9 cellular contexts compared by ENCODE assay signal in the genomic region with DNA sequence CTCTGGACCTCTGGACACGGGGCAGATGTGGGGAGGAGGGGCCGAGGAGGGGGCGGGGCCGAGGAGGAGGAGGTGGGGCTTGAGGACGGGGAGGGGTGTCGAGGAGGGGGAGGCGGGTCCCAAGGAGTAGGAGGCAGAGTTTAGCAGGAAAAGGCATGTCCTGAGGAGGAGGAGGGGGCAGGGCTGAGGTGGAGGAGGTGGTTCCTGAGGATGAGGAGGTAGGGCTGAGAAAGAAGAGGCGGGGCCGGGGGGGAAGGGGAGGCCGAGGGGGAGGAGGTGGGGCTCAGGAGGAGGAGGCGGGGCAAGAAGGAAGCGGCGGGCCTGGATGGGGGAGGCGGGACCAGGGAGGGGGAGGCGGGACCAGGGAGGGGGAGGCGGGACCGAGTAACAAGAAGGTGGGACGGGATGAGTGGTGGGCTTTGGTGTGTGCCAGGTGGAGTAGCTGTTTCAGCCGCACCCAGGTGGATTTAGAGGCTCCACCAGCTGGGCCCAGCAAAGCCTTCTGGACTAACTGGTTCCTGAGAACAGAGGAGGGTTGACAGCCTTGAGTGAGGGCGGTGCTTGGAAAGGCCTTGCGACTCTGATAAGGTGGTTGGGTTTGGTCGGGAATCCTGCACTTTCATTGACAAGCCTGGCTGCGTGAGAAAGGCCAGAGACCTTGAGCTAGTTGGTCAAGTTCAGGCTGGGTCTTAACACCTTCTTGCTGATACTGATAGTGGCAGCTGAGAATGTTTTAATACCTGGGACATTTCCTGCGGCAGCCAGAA. TPM values are rescaled to one million over a fixed set of nuclear protein-coding genes. Genes with fewer than 3 reads are reported as not detected.
DNase-seq lines count a peak whose midpoint lies in the region; ATAC-seq and TF ChIP-seq lines count a peak whose summit lies in the region.
"Had no signal": no experiment of that assay in that cellular context is flagged by ENCODE, and none has a peak within 500 bp of the region (broad histone marks: within the 10 kb centered on the region; RNA-seq: fewer than 3 reads in every experiment).

No MANE protein-coding gene starts in this region.

- intact Hi-C loops in A673 (cut with micrococcal nuclease; ENCODE audit: unreplicated experiment) (no loop called here), IMR-90 (cut with micrococcal nuclease) (no loop called here), heart right ventricle (cut with DNase I) (no loop called here), gastrocnemius medialis (cut with DNase I; ENCODE audit: low total_unique reads) (no loop called here)

- POLR2A ChIA-PET in A673 (lab: Charles Lee; ENCODE audit: low non-redundant PET) (no interaction called here), IMR-90 (lab: Charles Lee; ENCODE audit: unreplicated experiment) (no interaction called here)

- H3K27ac ChIP-seq in A673 (ENCODE audit: low read depth, low read length, poor library complexity, severe bottlenecking) (no peak overlapping the region), IMR-90 (ENCODE audit: insufficient read depth, low read length) (no peak overlapping the region), heart right ventricle (peak overlapping the region in 2 of 10 donors; percentile 10 to 14), gastrocnemius medialis (peak overlapping the region; percentile 49 to 70 (median 54))

- dilution Hi-C loops in IMR-90 (cut with HindIII; ENCODE audit: low sequenced_read_pairs, unreplicated experiment) = no loop called here

- BruUV-seq in A673 (replicated peaks; lab: Mats Ljungman, UMichigan) (no TSS peak), IMR-90 (replicated peaks; lab: Mats Ljungman, UMichigan) (no TSS peak)

- no peak overlapping the region for H4K8ac ChIP-seq in IMR-90 (ENCODE audit: low read depth in 2 of 2, low read length in 2 of 2)

- H4K5ac ChIP-seq in IMR-90 (ENCODE audit: low read depth, low read length) = no peak overlapping the region

- no peak overlapping the region for H2AK9ac ChIP-seq in IMR-90 (replicated peaks; ENCODE audit: low read depth, low read length, poor library complexity)

- no peak overlapping the region for H2BK20ac ChIP-seq in IMR-90 (ENCODE audit: low read depth, low read length)

- in situ Hi-C loops in IMR-90 (cut with MboI; ENCODE audit: low sequenced_read_pairs) = no loop called here
- in situ Hi-C loops in gastrocnemius medialis (cut with MboI; ENCODE audit: low sequenced_read_pairs in 4 of 4) = no loop called here

- no peak overlapping the region for H3K18ac ChIP-seq in IMR-90 (ENCODE audit: low read depth, low read length)

- CTCF ChIA-PET in A673 (lab: Charles Lee) = no interaction called here
- CTCF ChIA-PET in IMR-90 (lab: Yijun Ruan, JAX) = interaction anchor here (0.7 kb wide), 1 partner anchor 13 kb away, joined by 7 read pairs; no protein-coding TSS in a partner anchor

- 15% methylated on average over 8 of the region's 24 CpGs; no CpG with 5 or more reads in 1 of the 2 experiments for WGBS in IMR-90 (ENCODE audit: extremely low coverage in 2 of 2, insufficient read length in 1 of 2), 2 experiments
- 20% methylated on average over 18 to 24 of the region's 24 CpGs for WGBS in heart right ventricle, 2 donors

- H3K9me3 Mint-ChIP-seq in activated T-cell treated with anti-CD3 and anti-CD28 coated beads, Interleukin-2, amount 50 U/mL, for 24 hours = no peaks in the 10 kb centered on the region
- H3K9me3 Mint-ChIP-seq: naive B cell had no signal

- H3K36me3 ChIP-seq in A673 (ENCODE audit: insufficient read depth, low read length, poor library complexity, severe bottlenecking) = no peaks in the 10 kb centered on the region
- no peaks in the 10 kb centered on the region for H3K36me3 ChIP-seq in IMR-90 (ENCODE audit: control insufficient read depth, insufficient read depth, low read length)
- peaks cover 0 to 5% (median 0%) of the 10 kb centered on the region in 9 donors for H3K36me3 ChIP-seq in heart right ventricle
- H3K36me3 ChIP-seq in gastrocnemius medialis = no peaks in the 10 kb centered on the region

- H4K20me1 ChIP-seq in IMR-90 (ENCODE audit: insufficient read depth, low read length) = peaks cover 6% of the 10 kb centered on the region

- no peak overlapping the region for H3K56ac ChIP-seq in IMR-90 (ENCODE audit: extremely low read depth, insufficient read depth, low read length)

- TF ChIP-seq CTCF in A673 (conservative IDR thresholded peaks at IDR 0.05; ENCODE audit: low read depth, low read length) (no peak), IMR-90 (conservative IDR thresholded peaks at IDR 0.05; ENCODE audit: low read depth, low read length) (no peak), heart right ventricle (IDR thresholded peaks at IDR 0.05) (no peak), gastrocnemius medialis (IDR thresholded peaks at IDR 0.05 in 4 of 5, conservative IDR thresholded peaks at IDR 0.05 in 1 of 5) (no peak)

- peaks cover 20% of the 10 kb centered on the region for H3K9me1 ChIP-seq in IMR-90 (ENCODE audit: insufficient read depth, low read length)

- H4K91ac ChIP-seq in IMR-90 (ENCODE audit: insufficient read depth, low read depth, low read length) = no peak overlapping the region

- H2AK5ac ChIP-seq in IMR-90 (ENCODE audit: low read depth, low read length) = no peak overlapping the region

- H3K4me3 ChIP-seq in A673 (ENCODE audit: low read depth, low read length, poor library complexity, severe bottlenecking) (no peak overlapping the region), IMR-90 (ENCODE audit: insufficient read depth, low read depth, low read length) (no peak overlapping the region), heart right ventricle (peak overlapping the region in 4 of 10 donors; percentile 14 to 41 (median 36)), gastrocnemius medialis (no peak overlapping the region)

- no peak overlapping the region for H2BK15ac ChIP-seq in IMR-90 (ENCODE audit: low read depth, low read length)

- H3K27me3 ChIP-seq in A673 (replicated peaks; ENCODE audit: insufficient read depth, low read depth, low read length, poor library complexity) (no peaks in the 10 kb centered on the region), IMR-90 (ENCODE audit: control insufficient read depth, insufficient read depth, low read length) (no peaks in the 10 kb centered on the region), heart right ventricle (no peaks in the 10 kb centered on the region), gastrocnemius medialis (no peaks in the 10 kb centered on the region)

- H3K4me1 ChIP-seq in A673 (ENCODE audit: insufficient read depth, low read length, poor library complexity, severe bottlenecking) (no peaks in the 10 kb centered on the region), IMR-90 (ENCODE audit: control insufficient read depth, insufficient read depth, low read length) (no peaks in the 10 kb centered on the region), heart right ventricle (peaks cover 0 to 33% (median 16%) of the 10 kb centered on the region in 9 donors), gastrocnemius medialis (peaks cover 5 to 19% of the 10 kb centered on the region in 2 donors)

- H3K4ac ChIP-seq in IMR-90 (ENCODE audit: low read depth, low read length) = no peak overlapping the region

- no peak overlapping the region for H2BK5ac ChIP-seq in IMR-90 (ENCODE audit: low read depth, low read length, poor library complexity, severe bottlenecking)

- peak; percentile 73 for ATAC-seq in IMR-90 (ENCODE audit: low read depth)
- ATAC-seq in heart right ventricle = peak; percentile 63 to 85 (median 72)
- peak; percentile 13 to 64 for ATAC-seq in gastrocnemius medialis

- peak overlapping the region; percentile 44 for H3K27ac Mint-ChIP-seq in activated T-cell treated with anti-CD3 and anti-CD28 coated beads, Interleukin-2, amount 50 U/mL, for 24 hours

- no peak overlapping the region for H3K9ac ChIP-seq in IMR-90 (ENCODE audit: low read depth, low read length)

- peaks cover 48% of the 10 kb centered on the region for H3K4me1 Mint-ChIP-seq in activated T-cell treated with anti-CD3 and anti-CD28 coated beads, Interleukin-2, amount 50 U/mL, for 24 hours (ENCODE audit: low read depth)

- no peaks in the 10 kb centered on the region for H3K27me3 Mint-ChIP-seq in activated T-cell treated with anti-CD3 and anti-CD28 coated beads, Interleukin-2, amount 50 U/mL, for 24 hours
- H3K27me3 Mint-ChIP-seq: naive B cell had no signal

- no peak overlapping the region for H3K23ac ChIP-seq in IMR-90 (ENCODE audit: low read depth, low read length)

- no peak overlapping the region for H3K4me3 Mint-ChIP-seq in activated T-cell treated with anti-CD3 and anti-CD28 coated beads, Interleukin-2, amount 50 U/mL, for 24 hours
- H3K4me3 Mint-ChIP-seq: naive B cell had no signal

- H2BK120ac ChIP-seq in IMR-90 (ENCODE audit: low read depth, low read length) = no peak overlapping the region

- no peak overlapping the region for H3K14ac ChIP-seq in IMR-90 (replicated peaks; ENCODE audit: low read depth, low read length)

- no peak overlapping the region for H3K4me2 ChIP-seq in IMR-90 (ENCODE audit: low read depth, low read length)

- H3K36me3 Mint-ChIP-seq in activated T-cell treated with anti-CD3 and anti-CD28 coated beads, Interleukin-2, amount 50 U/mL, for 24 hours (ENCODE audit: low read depth) = peaks cover 34% of the 10 kb centered on the region

- TF ChIP-seq POLR2A in IMR-90 (IDR thresholded peaks at IDR 0.05; ENCODE audit: low read depth, low read length) (no peak), gastrocnemius medialis (IDR thresholded peaks at IDR 0.05) (no peak)

- DNase-seq in A673 (ENCODE audit: low spot score) = peak; percentile 75
- DNase-seq in IMR-90 = no peak
- DNase-seq in activated T-cell treated with anti-CD3 and anti-CD28 coated beads, Interleukin-2, amount 50 U/mL, for 24 hours = peak; percentile 57
- peak; percentile 73 to 83 for DNase-seq in heart right ventricle
- peak in 1 of 2 donors; percentile 48 for DNase-seq in gastrocnemius medialis
- no peak for DNase-seq in SW480 (ENCODE audit: low spot score)
- no peak for DNase-seq in middle frontal gyrus (ENCODE audit: extremely low spot score, low spot score)
- DNase-seq in T1000 (lab: John Stamatoyannopoulos, UW) = no peak
- DNase-seq: naive B cell had no signal

- no peak for TF ChIP-seq RAD21 in IMR-90 (IDR thresholded peaks at IDR 0.05; ENCODE audit: low read length)

- peak overlapping the region; percentile 58 for H2AFZ ChIP-seq in IMR-90 (replicated peaks; ENCODE audit: low read length, poor library complexity)

- no peaks in the 10 kb centered on the region for H3K9me3 ChIP-seq in A673 (ENCODE audit: low read depth, low read length, poor library complexity, severe bottlenecking)
- H3K9me3 ChIP-seq in IMR-90 (ENCODE audit: control insufficient read depth, insufficient read depth, low read length) = no peaks in the 10 kb centered on the region
- H3K9me3 ChIP-seq in heart right ventricle = no peaks in the 10 kb centered on the region
- no peaks in the 10 kb centered on the region for H3K9me3 ChIP-seq in gastrocnemius medialis

- H3K79me1 ChIP-seq in IMR-90 (ENCODE audit: low read depth in 1 of 2, low read length in 2 of 2) = peaks cover 20 to 64% of the 10 kb centered on the region in 2 experiments

RNA-seq across cellular contexts. Expression of gene TECR, which starts 7.7 kb away (rescaled TPM):
- total RNA-seq in A673 (2021) = 189 and 203 TPM in 2 replicates
- 35.8 and 46.2 TPM in 2 replicates for total RNA-seq in IMR-90 (2012; rRNA removed)
- polyA plus RNA-seq in IMR-90 (2012; rRNA removed) = 81.2 and 102 TPM in 2 replicates
- polyA plus RNA-seq in IMR-90 (2012; cell fraction: cytosol; rRNA removed) = 74.3 and 124 TPM in 2 replicates
- 111 and 215 TPM in 2 replicates for polyA plus RNA-seq in IMR-90 (2012; cell fraction: nucleus; rRNA removed; ENCODE audit: low replicate concordance)
- total RNA-seq in heart right ventricle = 10 to 100 TPM; 61.4 to 99.6 (median 73.1) TPM
- polyA plus RNA-seq in heart right ventricle = 100 to 1,000 TPM in 1 of 2 donors, 10 to 100 TPM in 1; 88.7 to 194 TPM
- 100 to 1,000 TPM in 2 of 4 donors, 10 to 100 TPM in 2; 56.2 to 155 (median 113) TPM for total RNA-seq in gastrocnemius medialis

RNA-seq across cellular contexts. Expression of gene DNAJB1, which starts 18.9 kb away (rescaled TPM):
- total RNA-seq in A673 (2021) (105 and 122 TPM in 2 replicates), IMR-90 (2012; rRNA removed) (82.5 and 88.2 TPM in 2 replicates), heart right ventricle (10 to 100 TPM; 40.3 to 99.0 (median 46.4) TPM), gastrocnemius medialis (10 to 100 TPM; 12.3 to 27.3 (median 16.6) TPM)
- polyA plus RNA-seq in IMR-90 (2012; rRNA removed) (91.1 and 95.4 TPM in 2 replicates), heart right ventricle (10 to 100 TPM; 23.6 to 44.2 TPM)
- 73.4 and 172 TPM in 2 replicates for polyA plus RNA-seq in IMR-90 (2012; cell fraction: cytosol; rRNA removed)
- polyA plus RNA-seq in IMR-90 (2012; cell fraction: nucleus; rRNA removed; ENCODE audit: low replicate concordance) = 38.3 and 63.8 TPM in 2 replicates

RNA-seq across cellular contexts. Expression of gene NDUFB7, which starts 34.8 kb away (rescaled TPM):
- total RNA-seq in A673 (2021) (180 and 196 TPM in 2 replicates), IMR-90 (2012; rRNA removed) (337 and 436 TPM in 2 replicates), heart right ventricle (100 to 1,000 TPM; 347 to 525 (median 467) TPM), gastrocnemius medialis (100 to 1,000 TPM; 344 to 756 (median 532) TPM)
- polyA plus RNA-seq in IMR-90 (2012; rRNA removed) (523 and 591 TPM in 2 replicates), heart right ventricle (1,000 to 10,000 TPM; 1,131 to 1,673 TPM)
- polyA plus RNA-seq in IMR-90 (2012; cell fraction: cytosol; rRNA removed) = 616 and 949 TPM in 2 replicates
- polyA plus RNA-seq in IMR-90 (2012; cell fraction: nucleus; rRNA removed; ENCODE audit: low replicate concordance) = 86.4 and 295 TPM in 2 replicates

RNA-seq across cellular contexts. Expression of gene GIPC1, which starts 41.2 kb away (rescaled TPM):
- total RNA-seq in A673 (2021) = 59.4 and 61.7 TPM in 2 replicates
- total RNA-seq in IMR-90 (2012; rRNA removed) = 74.2 and 77.5 TPM in 2 replicates
- 133 and 153 TPM in 2 replicates for polyA plus RNA-seq in IMR-90 (2012; rRNA removed)
- 151 and 196 TPM in 2 replicates for polyA plus RNA-seq in IMR-90 (2012; cell fraction: cytosol; rRNA removed)
- 93.4 and 205 TPM in 2 replicates for polyA plus RNA-seq in IMR-90 (2012; cell fraction: nucleus; rRNA removed; ENCODE audit: low replicate concordance)
- total RNA-seq in heart right ventricle = 10 to 100 TPM; 41.6 to 51.5 (median 45.8) TPM
- 10 to 100 TPM; 57.3 to 84.1 TPM for polyA plus RNA-seq in heart right ventricle
- 10 to 100 TPM; 18.4 to 70.3 (median 54.7) TPM for total RNA-seq in gastrocnemius medialis

RNA-seq across cellular contexts. Expression of gene CLEC17A, which starts 45.8 kb away (rescaled TPM):
- not detected in 2 replicates for total RNA-seq in A673 (2021)
- total RNA-seq in IMR-90 (2012; rRNA removed) = not detected in 2 replicates
- polyA plus RNA-seq in IMR-90 (2012; rRNA removed) = 0.05 TPM in 1 of 2 replicates, not detected in the other
- polyA plus RNA-seq in IMR-90 (2012; cell fraction: cytosol; rRNA removed) = not detected in 2 replicates
- 0.10 and 0.11 TPM in 2 replicates for polyA plus RNA-seq in IMR-90 (2012; cell fraction: nucleus; rRNA removed; ENCODE audit: low replicate concordance)
- under 1 TPM in 1 of 10 donors, not detected in 9; 0.12 TPM for total RNA-seq in heart right ventricle
- not detected for polyA plus RNA-seq in heart right ventricle
- total RNA-seq in gastrocnemius medialis = not detected

Comparison
In these comparisons a context has a peak if more than half of its experiments do, and no peak if none do; other contexts are left out.
1. DNase-seq: peak in A673 (single experiment), activated T-cell treated with anti-CD3 and anti-CD28 coated beads, Interleukin-2, amount 50 U/mL, for 24 hours (single experiment) and heart right ventricle (2 of 2); none in IMR-90 (single experiment), SW480 (single experiment), middle frontal gyrus (single experiment) and T1000 (single experiment).
2. H3K27ac ChIP-seq: peak in gastrocnemius medialis (4 of 4); none in A673 (single experiment) and IMR-90 (single experiment).
3. Peak in every context shown above with its lines, with median percentiles within 50 percentile points of each other: ATAC-seq.